ENCODE assay signal across 1 cellular context in genomic region chr9:83538172-83538889, GRCh38.
TF ChIP-seq lines count a peak whose summit lies in the region.

Gene FRMD3, minus strand, starts transcription at chr9:83538401. Its CDS starts 170 bp downstream, at chr9:83538231.

TF ChIP-seq in HepG2, 621 proteins besides CTCF, POLR2A, EP300 and RAD21 (continued from another document and continues in another):
- TF ChIP-seq ZNF687 (CRISPR knock-in tag; IDR thresholded peaks at IDR 0.05) = peak; percentile 95
- TF ChIP-seq ZNF772 (CRISPR knock-in tag; IDR thresholded peaks at IDR 0.05) = peak; percentile 51; the same call in 1 of the 2 replicates
- TF ChIP-seq ZNF609 (CRISPR knock-in tag; IDR thresholded peaks at IDR 0.05; ENCODE audit: borderline replicate concordance) = peak; percentile 72
- no peak for TF ChIP-seq ZNF569 (CRISPR knock-in tag; IDR thresholded peaks at IDR 0.05; ENCODE audit: borderline replicate concordance)
- TF ChIP-seq ATF7-NPFF (CRISPR knock-in tag; IDR thresholded peaks at IDR 0.05; ENCODE audit: low read depth) = peak; percentile 51
- no peak for TF ChIP-seq SOX6 (IDR thresholded peaks at IDR 0.05)
- peak; percentile 62 for TF ChIP-seq SOX6 (CRISPR knock-in tag; IDR thresholded peaks at IDR 0.05)
- TF ChIP-seq ZNF572 (CRISPR knock-in tag; IDR thresholded peaks at IDR 0.05) = no peak
- no peak for TF ChIP-seq KAT2B (IDR thresholded peaks at IDR 0.05; ENCODE audit: borderline replicate concordance, low read depth, low read length)
- no peak for TF ChIP-seq NONO (IDR thresholded peaks at IDR 0.05)
- peak; percentile 93 for TF ChIP-seq NONO (CRISPR knock-in tag; conservative IDR thresholded peaks at IDR 0.05)
- peak; percentile 70; the same call in 1 of the 2 replicates for TF ChIP-seq ZNF280D (CRISPR knock-in tag; IDR thresholded peaks at IDR 0.05)
- no peak for TF ChIP-seq ZNF468 (CRISPR knock-in tag; IDR thresholded peaks at IDR 0.05)
- TF ChIP-seq ZNF792 (CRISPR knock-in tag; IDR thresholded peaks at IDR 0.05) = peak; percentile 48; the same call in 1 of the 2 replicates
- TF ChIP-seq DZIP1 (CRISPR knock-in tag; IDR thresholded peaks at IDR 0.05) = no peak
- TF ChIP-seq ZSCAN21 (CRISPR knock-in tag; IDR thresholded peaks at IDR 0.05; ENCODE audit: borderline replicate concordance) = peak; percentile 87
- TF ChIP-seq THYN1 (CRISPR knock-in tag; IDR thresholded peaks at IDR 0.05; ENCODE audit: borderline replicate concordance, low read depth) = no peak
- TF ChIP-seq TOE1 (CRISPR knock-in tag; IDR thresholded peaks at IDR 0.05) = no peak; the same call in 1 of the 2 replicates
- TF ChIP-seq NR3C1 (CRISPR knock-in tag; IDR thresholded peaks at IDR 0.05) = no peak
- TF ChIP-seq SNAPC5 (CRISPR knock-in tag; IDR thresholded peaks at IDR 0.05; ENCODE audit: borderline replicate concordance) = no peak
- no peak for TF ChIP-seq KIAA2018 (CRISPR knock-in tag; IDR thresholded peaks at IDR 0.05; ENCODE audit: borderline replicate concordance)
- TF ChIP-seq IRF2 (CRISPR knock-in tag; IDR thresholded peaks at IDR 0.05) = 0 out of 2 replicates have a peak, but pooled peaks have one; percentile 51
- TF ChIP-seq CHD2 (IDR thresholded peaks at IDR 0.05; ENCODE audit: low read depth, low read length) = no peak
- 0 out of 2 replicates have a peak, but pooled peaks have one; percentile 60 for TF ChIP-seq ZNF264 (CRISPR knock-in tag; IDR thresholded peaks at IDR 0.05)
- 0 out of 2 replicates have a peak, but pooled peaks have one; percentile 28 for TF ChIP-seq ZNF766 (CRISPR knock-in tag; IDR thresholded peaks at IDR 0.05; ENCODE audit: borderline replicate concordance)
- no peak for TF ChIP-seq FOSL1 (CRISPR knock-in tag; IDR thresholded peaks at IDR 0.05; ENCODE audit: borderline replicate concordance)
- no peak for TF ChIP-seq SRF (IDR thresholded peaks at IDR 0.05; ENCODE audit: low read depth, low read length)
- TF ChIP-seq FOSL2 (CRISPR knock-in tag; IDR thresholded peaks at IDR 0.05) = peak; percentile 47
- peak; percentile 34; the same call in 1 of the 2 replicates for TF ChIP-seq ELF3 (CRISPR knock-in tag; IDR thresholded peaks at IDR 0.05)
- 0 out of 2 replicates have a peak, but pooled peaks have one; percentile 52 for TF ChIP-seq ZNF589 (CRISPR knock-in tag; conservative IDR thresholded peaks at IDR 0.05)
- peak; percentile 22; the same call in 1 of the 2 replicates for TF ChIP-seq ZBTB20 (CRISPR knock-in tag; IDR thresholded peaks at IDR 0.05; ENCODE audit: borderline replicate concordance, low read depth)
- TF ChIP-seq ATRX (CRISPR knock-in tag; IDR thresholded peaks at IDR 0.05; ENCODE audit: borderline replicate concordance) = no peak
- peak; percentile 94 for TF ChIP-seq KDM5B (CRISPR knock-in tag; IDR thresholded peaks at IDR 0.05; ENCODE audit: borderline replicate concordance)
- TF ChIP-seq FLYWCH1 (CRISPR knock-in tag; IDR thresholded peaks at IDR 0.05) = no peak; the same call in 1 of the 2 replicates
- TF ChIP-seq CBFB (CRISPR knock-in tag; IDR thresholded peaks at IDR 0.05) = peak; percentile 81
- TF ChIP-seq POLR2AphosphoS5 (IDR thresholded peaks at IDR 0.05; ENCODE audit: low read depth, low read length) = no peak
- no peak for TF ChIP-seq ZFP82 (CRISPR knock-in tag; IDR thresholded peaks at IDR 0.05; ENCODE audit: borderline replicate concordance)
- peak; percentile 72; the same call in 1 of the 2 replicates for TF ChIP-seq GABPB1 (CRISPR knock-in tag; IDR thresholded peaks at IDR 0.05)
